In the genomic region with DNA sequence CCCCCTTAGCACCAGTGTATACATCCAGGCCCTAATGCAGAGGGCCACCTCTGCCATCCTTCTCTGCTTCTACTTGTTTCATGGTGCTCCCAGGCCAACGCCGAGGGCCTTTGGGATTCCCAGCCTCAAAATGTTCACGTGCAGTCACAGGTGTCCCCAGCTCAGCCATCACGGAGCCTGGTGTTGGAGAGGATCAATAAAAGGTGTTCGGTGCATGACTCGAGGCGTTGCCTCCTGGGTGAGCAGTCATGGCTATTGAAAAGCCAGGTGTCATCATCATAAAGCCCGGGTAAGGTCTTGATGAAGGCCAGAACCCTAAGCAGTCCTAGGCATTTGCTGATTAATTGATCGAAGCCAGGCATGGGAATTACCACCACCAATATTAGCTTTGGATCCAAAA, we compare ENCODE assay signal across 11 cellular contexts.
A peak's percentile ranks its signal among the peaks of the same experiment; 100 is the strongest.
DNase-seq lines count a peak whose midpoint lies in the region; ATAC-seq, FAIRE-seq and TF ChIP-seq lines count a peak whose summit lies in the region.
"Had no signal": no experiment of that assay in that cellular context is flagged by ENCODE, and none has a peak within 500 bp of the region (broad histone marks: within the 10 kb centered on the region; RNA-seq: fewer than 3 reads in every experiment).

No MANE protein-coding gene starts in this region.

- TF ChIP-seq RAD21 in A549 (conservative IDR thresholded peaks at IDR 0.05 in 1 of 2, IDR thresholded peaks at IDR 0.05 in 1 of 2): no peak

- WGBS in A549 (ENCODE audit: missing lambda C conversion rate): 98% methylated on average over 6 of the region's 9 CpGs
- 84 to 85% (median 85%) methylated on average over 9 of the region's 9 CpGs for WGBS in psoas muscle, 3 donors

- peak overlapping the region; percentile 49 to 83; a peak in 5 of 6 replicates for H3K27ac ChIP-seq in A549
- peak overlapping the region; percentile 85 for H3K27ac ChIP-seq in VCaP
- peak overlapping the region; percentile 74 to 76 for H3K27ac ChIP-seq in kidney (ENCODE audit: low read depth in 2 of 2, low read length in 2 of 2)
- peak overlapping the region; percentile 80 for H3K27ac ChIP-seq in psoas muscle
- H3K27ac ChIP-seq in OCI-LY7 (ENCODE audit: low read depth, low read length, poor library complexity, severe bottlenecking): no peak overlapping the region

- H3K4me2 ChIP-seq in A549 (peak overlapping the region; percentile 37; the same call in 2 of the 3 replicates), OCI-LY7 (ENCODE audit: low read length) (no peak overlapping the region)

- H2AFZ ChIP-seq in OCI-LY7 (ENCODE audit: low read length): no peak overlapping the region

- intact Hi-C loops in kidney (cut with DNase I): no loop called here
- intact Hi-C loops in psoas muscle (cut with DNase I): loop anchor here in 1 of 2 donors (5.0 kb wide), 1 partner anchor 192 kb away; a partner anchor contains a TSS
- intact Hi-C loops in OCI-LY7 (cut with micrococcal nuclease; ENCODE audit: unreplicated experiment): loop anchor here (5.0 kb wide), 1 partner anchor 762 kb away; no protein-coding TSS in a partner anchor
- intact Hi-C loops in posterior vena cava (cut with DNase I): loop anchor here (2.0 to 5.0 kb wide), 2 partner anchors 18 to 292 kb away; no protein-coding TSS in a partner anchor

- ATAC-seq in A549 (no peak), psoas muscle (no peak), GM21576 (IDR thresholded peaks at IDR 0.05; ENCODE audit: unreplicated experiment) (no peak)

- H3K4me3 ChIP-seq in A549: no peak overlapping the region
- no peak overlapping the region for H3K4me3 ChIP-seq in kidney (ENCODE audit: low read length in 2 of 2)
- H3K4me3 ChIP-seq in psoas muscle: no peak overlapping the region
- no peak overlapping the region for H3K4me3 ChIP-seq in OCI-LY7 (ENCODE audit: low read depth, low read length, poor library complexity, severe bottlenecking)

- CTCF ChIA-PET in A549 (lab: Yijun Ruan, JAX): interaction anchor here (0.7 to 32.3 kb wide), 33 partner anchors 10 to 760 kb away, joined by 3 to 840 read pairs (median 4); a partner anchor contains a TSS
- CTCF ChIA-PET in OCI-LY7 (lab: Charles Lee; ENCODE audit: unreplicated experiment): no interaction called here

- no peak for TF ChIP-seq POLR2A in A549 (IDR thresholded peaks at IDR 0.05; ENCODE audit: low read length)

- no peaks in the 10 kb centered on the region for H3K27me3 ChIP-seq in psoas muscle (ENCODE audit: insufficient read depth in 3 of 3, low read length in 2 of 3)

- TF ChIP-seq CTCF in A549 (IDR thresholded peaks at IDR 0.05): no peak
- TF ChIP-seq CTCF in VCaP (conservative IDR thresholded peaks at IDR 0.05): no peak
- no peak for TF ChIP-seq CTCF in kidney (IDR thresholded peaks at IDR 0.05; ENCODE audit: borderline replicate concordance, extremely low read depth, insufficient read depth)
- TF ChIP-seq CTCF in psoas muscle (IDR thresholded peaks at IDR 0.05): no peak
- no peak for TF ChIP-seq CTCF in OCI-LY7 (conservative IDR thresholded peaks at IDR 0.05; ENCODE audit: low read length)

- H3K4me1 ChIP-seq in A549 (peaks cover 10% of the 10 kb centered on the region), kidney (ENCODE audit: control insufficient read depth in 1 of 2, insufficient read depth in 1 of 2, low read depth in 1 of 2, low read length in 2 of 2) (peaks cover 10 to 12% of the 10 kb centered on the region in 2 donors), psoas muscle (peaks cover 1% of the 10 kb centered on the region), OCI-LY7 (ENCODE audit: insufficient read depth, low read length, poor library complexity, severe bottlenecking) (no peaks in the 10 kb centered on the region)

- no peaks in the 10 kb centered on the region for H3K9me2 ChIP-seq in OCI-LY7 (ENCODE audit: insufficient read depth, low read length)
- H3K9me2 ChIP-seq: SK-N-SH had no signal

- TF ChIP-seq EP300 in A549 (IDR thresholded peaks at IDR 0.05): no peak

- POLR2A ChIA-PET in A549 (lab: Yijun Ruan, JAX): interaction anchor here (0.6 to 1.4 kb wide), 4 partner anchors 10 to 285 kb away, joined by 3 to 5 read pairs (median 3); a partner anchor contains a TSS
- POLR2A ChIA-PET in OCI-LY7 (lab: Charles Lee): interaction anchor here (0.6 kb wide), 1 partner anchor 1439 kb away, joined by 3 read pairs; no protein-coding TSS in a partner anchor

- no peaks in the 10 kb centered on the region for H4K20me1 ChIP-seq in OCI-LY7 (ENCODE audit: insufficient read depth, low read length)

- no peak for FAIRE-seq in A549 (lab: Jason Lieb, UNC)
- FAIRE-seq in kidney (lab: Jason Lieb, UNC): no peak

- H3K9me3 ChIP-seq in A549 (no peaks in the 10 kb centered on the region), kidney (ENCODE audit: control insufficient read depth in 1 of 2, low read length in 2 of 2) (no peaks in the 10 kb centered on the region), psoas muscle (no peaks in the 10 kb centered on the region), OCI-LY7 (ENCODE audit: low read length) (no peaks in the 10 kb centered on the region)
- H3K9me3 ChIP-seq: SK-N-SH had no signal

- H3K36me3 ChIP-seq in kidney (ENCODE audit: control insufficient read depth in 1 of 2, insufficient read depth in 2 of 2, low read length in 2 of 2) (no peaks in the 10 kb centered on the region), psoas muscle (ENCODE audit: insufficient read depth in 1 of 2, low read depth in 1 of 2) (no peaks in the 10 kb centered on the region), OCI-LY7 (ENCODE audit: insufficient read depth, low read length) (no peaks in the 10 kb centered on the region)

- H3K9ac ChIP-seq in kidney (ENCODE audit: low read length in 2 of 2): no peak overlapping the region
- H3K9ac ChIP-seq: SK-N-SH had no signal

- DNase-seq in A549 (ENCODE audit: low read depth in 1 of 2, low spot score in 1 of 2): no peak
- no peak for DNase-seq in kidney
- DNase-seq in psoas muscle: no peak
- DNase-seq in NCI-H1930 (lab: John Stamatoyannopoulos, UW): no peak
- no peak for DNase-seq in OCI-LY7 (ENCODE audit: low spot score)
- no peak for DNase-seq in posterior vena cava (ENCODE audit: low spot score)
- DNase-seq: NCI-H1048; NK-92 treated with Interleukin-12 subunit alpha and Interleukin-12 subunit beta, amount 100 ng/mL, for 24 hours had no signal

- no peaks in the 10 kb centered on the region for H3K79me2 ChIP-seq in OCI-LY7 (ENCODE audit: insufficient read depth, low read depth, low read length)

- BruUV-seq in OCI-LY7 (replicated peaks; lab: Mats Ljungman, UMichigan): no TSS peak

TF ChIP-seq in A549, 52 proteins besides CTCF, POLR2A, EP300 and RAD21:
- no peak for TF ChIP-seq TFCP2L1 (CRISPR knock-in tag; IDR thresholded peaks at IDR 0.05)
